Comparison of ENCODE assay signal across 6 cellular contexts in the genomic region with DNA sequence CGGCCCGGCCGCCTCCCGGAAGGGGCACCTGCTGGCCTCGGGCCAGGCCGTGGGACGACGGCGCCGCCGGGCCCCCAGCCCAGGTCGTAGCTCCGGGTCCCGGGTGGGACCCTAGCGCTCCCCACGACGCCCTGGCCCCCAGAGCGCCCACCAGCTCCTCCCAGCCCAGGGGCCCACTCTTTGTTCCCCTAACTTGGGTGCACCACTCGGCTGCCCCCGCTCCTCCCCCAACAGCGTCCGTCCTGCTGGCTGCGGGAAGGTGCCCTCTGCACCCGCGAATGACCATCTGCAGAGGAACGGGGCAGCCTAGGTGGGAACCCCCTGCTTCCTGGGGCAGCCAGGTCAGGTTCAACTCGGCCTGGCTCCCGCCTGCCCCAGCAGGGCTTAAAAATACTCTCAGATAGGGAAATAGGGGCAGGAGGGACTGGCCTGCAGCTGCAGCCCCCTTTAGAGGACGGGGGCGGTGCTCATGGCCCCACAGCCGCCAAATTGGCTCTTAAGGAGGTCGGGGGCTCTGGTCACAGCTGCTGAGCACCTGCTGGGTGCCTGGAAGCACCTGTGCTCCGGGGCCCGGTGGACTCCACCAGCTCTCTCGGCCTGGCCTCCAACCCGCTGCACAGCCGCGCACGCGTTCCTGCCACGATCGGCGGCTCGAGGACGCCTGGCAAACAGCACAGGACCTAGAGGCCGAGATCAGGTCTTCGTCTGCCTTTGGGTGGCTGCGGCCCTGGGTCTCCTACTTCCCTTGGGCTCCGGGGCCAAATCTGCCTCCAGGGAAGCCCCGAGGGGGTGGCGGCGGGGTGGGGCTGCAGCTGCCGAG. TPM values are rescaled to one million over a fixed set of nuclear protein-coding genes. Genes with fewer than 3 reads are reported as not detected.
DNase-seq lines count a peak whose midpoint lies in the region; ATAC-seq and TF ChIP-seq lines count a peak whose summit lies in the region.

No MANE protein-coding gene starts in this region.

- H3K36me3 ChIP-seq in OCI-LY1 (ENCODE audit: insufficient read depth, low read length) (no peaks in the 10 kb centered on the region), heart right ventricle (no peaks in the 10 kb centered on the region), tibial nerve (no peaks in the 10 kb centered on the region)

- H3K4me3 ChIP-seq in OCI-LY1 (ENCODE audit: low read depth, low read length, poor library complexity, severe bottlenecking): peak overlapping the region; percentile 50
- peak overlapping the region; percentile 68 to 95 (median 91) for H3K4me3 ChIP-seq in heart right ventricle
- H3K4me3 ChIP-seq in tibial nerve: peak overlapping the region; percentile 62 to 93 (median 77)

- H3K9ac ChIP-seq in OCI-LY1 (ENCODE audit: low read length): no peak overlapping the region; the same call in 1 of the 2 replicates

- no peak overlapping the region for H3K27ac ChIP-seq in OCI-LY1 (ENCODE audit: low read depth, low read length, poor library complexity, severe bottlenecking)
- H3K27ac ChIP-seq in heart right ventricle: peak overlapping the region; percentile 89 to 99 (median 94)
- peak overlapping the region; percentile 47 to 94 (median 79) for H3K27ac ChIP-seq in tibial nerve

- H3F3A ChIP-seq in OCI-LY1 (ENCODE audit: insufficient read depth, low read length): no peaks in the 10 kb centered on the region

- no peak for ATAC-seq in heart right ventricle
- ATAC-seq in HG03045 (IDR thresholded peaks at IDR 0.05; ENCODE audit: unreplicated experiment): no peak
- no peak for ATAC-seq in HG03342 (IDR thresholded peaks at IDR 0.05; ENCODE audit: unreplicated experiment)

- no peaks in the 10 kb centered on the region for H3K9me2 ChIP-seq in OCI-LY1 (ENCODE audit: low read depth, low read length)

- 2 to 4% methylated on average over 37 to 53 of the region's 53 CpGs for WGBS in heart right ventricle, 2 donors
- 1 to 5% methylated on average over 13 to 24 of the region's 53 CpGs for WGBS in tibial nerve, 2 donors

- no peaks in the 10 kb centered on the region for H3K9me3 ChIP-seq in OCI-LY1 (ENCODE audit: low read length)
- no peaks in the 10 kb centered on the region for H3K9me3 ChIP-seq in heart right ventricle
- H3K9me3 ChIP-seq in tibial nerve: no peaks in the 10 kb centered on the region

- no peaks in the 10 kb centered on the region for H4K20me1 ChIP-seq in OCI-LY1 (ENCODE audit: insufficient read depth, low read length)

- no peak for TF ChIP-seq EP300 in tibial nerve (IDR thresholded peaks at IDR 0.05)

- H3K27me3 ChIP-seq in OCI-LY1 (ENCODE audit: insufficient read depth, low read length) (peaks cover 22% of the 10 kb centered on the region; the same call in 1 of the 2 replicates), heart right ventricle (peaks cover 0 to 55% (median 0%) of the 10 kb centered on the region in 7 donors), tibial nerve (peaks cover 0 to 10% of the 10 kb centered on the region in 2 donors)

- no peak for TF ChIP-seq POLR2A in tibial nerve (IDR thresholded peaks at IDR 0.05)

- TF ChIP-seq CTCF in OCI-LY1 (IDR thresholded peaks at IDR 0.05; ENCODE audit: low read length) (no peak), heart right ventricle (IDR thresholded peaks at IDR 0.05) (no peak), tibial nerve (IDR thresholded peaks at IDR 0.05) (no peak)

- H2AFZ ChIP-seq in OCI-LY1 (ENCODE audit: low read length): no peak overlapping the region

- intact Hi-C loops in heart right ventricle (cut with DNase I): loop anchor here in 1 of 10 donors (2.0 to 5.0 kb wide), 2 partner anchors 13 to 65 kb away; partner anchors contain the start of gene ADRM1

- H3K79me2 ChIP-seq in OCI-LY1 (ENCODE audit: insufficient read depth, low read length): no peaks in the 10 kb centered on the region

- H3K4me1 ChIP-seq in OCI-LY1 (ENCODE audit: insufficient read depth, low read length, severe bottlenecking): peaks cover 16% of the 10 kb centered on the region
- peaks cover 39 to 80% (median 78%) of the 10 kb centered on the region in 9 donors for H3K4me1 ChIP-seq in heart right ventricle
- H3K4me1 ChIP-seq in tibial nerve: peaks cover 0 to 87% (median 62%) of the 10 kb centered on the region in 4 donors

- DNase-seq in DMS53 treated with DMSO at 0.1 percent for 48 hours (lab: John Stamatoyannopoulos, UW; ENCODE audit: unreplicated experiment) (peak; percentile 71), heart right ventricle (peak in 1 of 2 donors; percentile 65), tibial nerve (ENCODE audit: low spot score in 2 of 2) (no peak)

- H3K4me2 ChIP-seq in OCI-LY1 (ENCODE audit: low read length): peak overlapping the region; percentile 84

RNA-seq across cellular contexts. Expression of gene LAMA5, which starts 0.6 kb away (rescaled TPM):
- total RNA-seq in heart right ventricle (100 to 1,000 TPM in 1 of 10 donors, 10 to 100 TPM in 9; 53.9 to 146 (median 67.2) TPM), tibial nerve (100 to 1,000 TPM in 3 of 4 donors, 10 to 100 TPM in 1; 95.2 to 230 (median 139) TPM)
- 100 to 1,000 TPM; 103 to 358 TPM for polyA plus RNA-seq in heart right ventricle

RNA-seq across cellular contexts. Expression of gene RPS21, which starts 19.2 kb away (rescaled TPM):
- total RNA-seq in heart right ventricle (100 to 1,000 TPM; 512 to 811 (median 576) TPM), tibial nerve (1,000 to 10,000 TPM; 1,371 to 3,195 (median 1,826) TPM)
- 1,000 to 10,000 TPM; 1,609 to 4,111 TPM for polyA plus RNA-seq in heart right ventricle

RNA-seq across cellular contexts. Expression of gene CABLES2, which starts 39.4 kb away (rescaled TPM):
- total RNA-seq in heart right ventricle (10 to 100 TPM in 2 of 10 donors, 1 to 10 TPM in 8; 5.6 to 11.9 (median 8.0) TPM), tibial nerve (1 to 10 TPM; 1.1 to 9.9 (median 6.2) TPM)
- polyA plus RNA-seq in heart right ventricle: 1 to 10 TPM; 2.9 to 6.9 TPM

RNA-seq across cellular contexts. Expression of gene RBBP8NL, which starts 59.6 kb away (rescaled TPM):
- total RNA-seq in heart right ventricle (not detected), tibial nerve (not detected)
- not detected for polyA plus RNA-seq in heart right ventricle
